ENCODE assay signal across 1 cellular context in the genomic region with DNA sequence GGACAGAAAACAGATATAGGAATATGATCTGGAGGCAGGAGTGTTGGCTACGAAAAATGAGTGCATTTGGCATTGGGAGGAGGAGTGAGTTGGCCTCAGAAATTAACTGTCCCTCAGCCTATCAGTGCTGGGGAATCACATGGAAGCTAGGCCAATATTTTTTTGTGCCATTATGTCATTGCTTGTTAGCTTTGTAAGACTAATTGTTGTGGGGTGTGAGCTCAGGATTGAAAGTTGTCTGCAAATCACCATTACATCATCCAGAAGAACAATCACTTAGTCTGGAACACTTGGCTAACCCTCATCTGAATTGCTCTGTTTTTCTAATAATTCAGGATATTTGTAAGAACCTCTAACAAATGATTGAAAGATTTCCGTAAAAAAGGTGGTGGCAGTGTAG.
TF ChIP-seq lines count a peak whose summit lies in the region.

No MANE protein-coding gene starts in this region.

TF ChIP-seq in H1, 55 proteins besides CTCF, POLR2A, EP300 and RAD21 (continued from another document):
- TF ChIP-seq, protein P1, sequence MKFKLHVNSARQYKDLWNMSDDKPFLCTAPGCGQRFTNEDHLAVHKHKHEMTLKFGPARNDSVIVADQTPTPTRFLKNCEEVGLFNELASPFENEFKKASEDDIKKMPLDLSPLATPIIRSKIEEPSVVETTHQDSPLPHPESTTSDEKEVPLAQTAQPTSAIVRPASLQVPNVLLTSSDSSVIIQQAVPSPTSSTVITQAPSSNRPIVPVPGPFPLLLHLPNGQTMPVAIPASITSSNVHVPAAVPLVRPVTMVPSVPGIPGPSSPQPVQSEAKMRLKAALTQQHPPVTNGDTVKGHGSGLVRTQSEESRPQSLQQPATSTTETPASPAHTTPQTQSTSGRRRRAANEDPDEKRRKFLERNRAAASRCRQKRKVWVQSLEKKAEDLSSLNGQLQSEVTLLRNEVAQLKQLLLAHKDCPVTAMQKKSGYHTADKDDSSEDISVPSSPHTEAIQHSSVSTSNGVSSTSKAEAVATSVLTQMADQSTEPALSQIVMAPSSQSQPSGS (IDR thresholded peaks at IDR 0.05; ENCODE audit: low read length): no peak
- TF ChIP-seq, protein P2, sequence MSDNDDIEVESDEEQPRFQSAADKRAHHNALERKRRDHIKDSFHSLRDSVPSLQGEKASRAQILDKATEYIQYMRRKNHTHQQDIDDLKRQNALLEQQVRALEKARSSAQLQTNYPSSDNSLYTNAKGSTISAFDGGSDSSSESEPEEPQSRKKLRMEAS (IDR thresholded peaks at IDR 0.05): no peak
- no peak for TF ChIP-seq MAFK (IDR thresholded peaks at IDR 0.05; ENCODE audit: low read depth, low read length)
- TF ChIP-seq TEAD4 (IDR thresholded peaks at IDR 0.05; ENCODE audit: low read depth, low read length): no peak
- no peak for TF ChIP-seq RFX5 (IDR thresholded peaks at IDR 0.05; ENCODE audit: borderline replicate concordance, low read depth, low read length)
- TF ChIP-seq CREB1 (IDR thresholded peaks at IDR 0.05): no peak
- TF ChIP-seq ZNF274 (IDR thresholded peaks at IDR 0.05; ENCODE audit: borderline replicate concordance, extremely low read depth, low read length): no peak
- TF ChIP-seq BRCA1 (IDR thresholded peaks at IDR 0.05; ENCODE audit: low read depth, low read length): no peak
- TF ChIP-seq BCL11A (IDR thresholded peaks at IDR 0.05; ENCODE audit: low read depth in 2 of 2, low read length in 2 of 2): no peak
- TF ChIP-seq SIX5 (IDR thresholded peaks at IDR 0.05; ENCODE audit: low read depth, low read length): no peak
